ENCODE assay signal across 1 cellular context in the genomic region with DNA sequence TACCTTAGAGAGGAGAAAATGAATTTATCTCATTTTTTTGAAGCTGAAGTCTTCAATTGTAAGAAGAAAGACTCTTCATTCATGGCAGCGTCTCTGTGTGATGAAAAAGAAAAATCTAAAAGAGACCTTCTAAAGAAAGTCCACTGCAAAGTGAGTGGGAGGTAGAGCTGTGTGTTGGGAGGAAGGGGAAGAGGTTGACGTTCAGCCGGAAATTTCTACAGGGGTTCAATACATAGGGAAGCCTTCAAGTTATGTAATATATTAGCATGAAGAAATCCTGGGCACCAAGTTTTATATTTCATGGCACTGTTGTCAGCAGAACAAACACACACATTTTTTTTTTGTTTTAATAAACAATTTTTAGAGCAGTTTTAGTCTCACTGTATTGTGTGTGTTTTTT.
TF ChIP-seq lines count a peak whose summit lies in the region.

No MANE protein-coding gene starts in this region.

TF ChIP-seq in GM23338, 12 proteins besides CTCF, POLR2A, EP300 and RAD21:
- TF ChIP-seq EZH2phosphoT487 (IDR thresholded peaks at IDR 0.05; ENCODE audit: unreplicated experiment) (no peak), POLR2AphosphoS5 (IDR thresholded peaks at IDR 0.05; ENCODE audit: low read depth) (no peak), ZNF462 (CRISPR knock-in tag; IDR thresholded peaks at IDR 0.05) (no peak), CREB1 (CRISPR knock-in tag; IDR thresholded peaks at IDR 0.05; ENCODE audit: low read depth) (no peak), NANOG (IDR thresholded peaks at IDR 0.05; ENCODE audit: borderline replicate concordance) (no peak), ZNF114 (CRISPR knock-in tag; IDR thresholded peaks at IDR 0.05) (no peak), JUNB (IDR thresholded peaks at IDR 0.05; ENCODE audit: unreplicated experiment) (no peak), ZNF331 (CRISPR knock-in tag; IDR thresholded peaks at IDR 0.05; ENCODE audit: low read depth) (no peak), STAT1 (IDR thresholded peaks at IDR 0.05; ENCODE audit: unreplicated experiment) (no peak), EZH2 (IDR thresholded peaks at IDR 0.05; ENCODE audit: low read depth, unreplicated experiment) (no peak)
- TF ChIP-seq, protein P1, sequence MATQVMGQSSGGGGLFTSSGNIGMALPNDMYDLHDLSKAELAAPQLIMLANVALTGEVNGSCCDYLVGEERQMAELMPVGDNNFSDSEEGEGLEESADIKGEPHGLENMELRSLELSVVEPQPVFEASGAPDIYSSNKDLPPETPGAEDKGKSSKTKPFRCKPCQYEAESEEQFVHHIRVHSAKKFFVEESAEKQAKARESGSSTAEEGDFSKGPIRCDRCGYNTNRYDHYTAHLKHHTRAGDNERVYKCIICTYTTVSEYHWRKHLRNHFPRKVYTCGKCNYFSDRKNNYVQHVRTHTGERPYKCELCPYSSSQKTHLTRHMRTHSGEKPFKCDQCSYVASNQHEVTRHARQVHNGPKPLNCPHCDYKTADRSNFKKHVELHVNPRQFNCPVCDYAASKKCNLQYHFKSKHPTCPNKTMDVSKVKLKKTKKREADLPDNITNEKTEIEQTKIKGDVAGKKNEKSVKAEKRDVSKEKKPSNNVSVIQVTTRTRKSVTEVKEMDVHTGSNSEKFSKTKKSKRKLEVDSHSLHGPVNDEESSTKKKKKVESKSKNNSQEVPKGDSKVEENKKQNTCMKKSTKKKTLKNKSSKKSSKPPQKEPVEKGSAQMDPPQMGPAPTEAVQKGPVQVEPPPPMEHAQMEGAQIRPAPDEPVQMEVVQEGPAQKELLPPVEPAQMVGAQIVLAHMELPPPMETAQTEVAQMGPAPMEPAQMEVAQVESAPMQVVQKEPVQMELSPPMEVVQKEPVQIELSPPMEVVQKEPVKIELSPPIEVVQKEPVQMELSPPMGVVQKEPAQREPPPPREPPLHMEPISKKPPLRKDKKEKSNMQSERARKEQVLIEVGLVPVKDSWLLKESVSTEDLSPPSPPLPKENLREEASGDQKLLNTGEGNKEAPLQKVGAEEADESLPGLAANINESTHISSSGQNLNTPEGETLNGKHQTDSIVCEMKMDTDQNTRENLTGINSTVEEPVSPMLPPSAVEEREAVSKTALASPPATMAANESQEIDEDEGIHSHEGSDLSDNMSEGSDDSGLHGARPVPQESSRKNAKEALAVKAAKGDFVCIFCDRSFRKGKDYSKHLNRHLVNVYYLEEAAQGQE (IDR thresholded peaks at IDR 0.05; ENCODE audit: unreplicated experiment): no peak
- TF ChIP-seq, protein P2, sequence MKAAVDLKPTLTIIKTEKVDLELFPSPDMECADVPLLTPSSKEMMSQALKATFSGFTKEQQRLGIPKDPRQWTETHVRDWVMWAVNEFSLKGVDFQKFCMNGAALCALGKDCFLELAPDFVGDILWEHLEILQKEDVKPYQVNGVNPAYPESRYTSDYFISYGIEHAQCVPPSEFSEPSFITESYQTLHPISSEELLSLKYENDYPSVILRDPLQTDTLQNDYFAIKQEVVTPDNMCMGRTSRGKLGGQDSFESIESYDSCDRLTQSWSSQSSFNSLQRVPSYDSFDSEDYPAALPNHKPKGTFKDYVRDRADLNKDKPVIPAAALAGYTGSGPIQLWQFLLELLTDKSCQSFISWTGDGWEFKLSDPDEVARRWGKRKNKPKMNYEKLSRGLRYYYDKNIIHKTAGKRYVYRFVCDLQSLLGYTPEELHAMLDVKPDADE (IDR thresholded peaks at IDR 0.05): no peak
